Comparison of ENCODE assay signal across 9 cellular contexts in genomic region chrX:39196192-39197102, GRCh38.
A peak's percentile ranks its signal among the peaks of the same experiment; 100 is the strongest.
DNase-seq lines count a peak whose midpoint lies in the region; ATAC-seq lines count a peak whose summit lies in the region.
"Had no signal": no experiment of that assay in that cellular context is flagged by ENCODE, and none has a peak within 500 bp of the region (broad histone marks: within the 10 kb centered on the region; RNA-seq: fewer than 3 reads in every experiment).

No MANE protein-coding gene starts in this region.

- DNase-seq in AG08395 (ENCODE audit: low spot score): peak; percentile 63
- DNase-seq in NCI-H146 (lab: John Stamatoyannopoulos, UW): peak; percentile 39
- DNase-seq in activated CD4-positive, alpha-beta T cell treated with anti-CD3 and anti-CD28 coated beads, Interleukin-2, amount 10 ng/mL, durations not matched to agents 24 days and 14 days: peak; percentile 85
- peak; percentile 16 for DNase-seq in germinal center (ENCODE audit: low spot score)
- no peak for DNase-seq in mucosa of gallbladder (ENCODE audit: low spot score)
- DNase-seq in SHP77 (lab: John Stamatoyannopoulos, UW): no peak
- DNase-seq: upper lobe of left lung had no signal

- H3K4me1 Mint-ChIP-seq in activated CD4-positive, alpha-beta T cell treated with anti-CD3 and anti-CD28 coated beads, Interleukin-2, amount 10 ng/mL, durations not matched to agents 24 days and 14 days: peaks cover 47% of the 10 kb centered on the region

- ATAC-seq in GM18511 (IDR thresholded peaks at IDR 0.05; ENCODE audit: unreplicated experiment): peak; percentile 95
- ATAC-seq in HG02870 (IDR thresholded peaks at IDR 0.05; ENCODE audit: unreplicated experiment): peak; percentile 95

- peak overlapping the region; percentile 91 for H3K27ac Mint-ChIP-seq in activated CD4-positive, alpha-beta T cell treated with anti-CD3 and anti-CD28 coated beads, Interleukin-2, amount 10 ng/mL, durations not matched to agents 24 days and 14 days

- intact Hi-C loops in activated CD4-positive, alpha-beta T cell treated with anti-CD3 and anti-CD28 coated beads, Interleukin-2, amount 10 ng/mL, durations not matched to agents 24 days and 14 days (cut with micrococcal nuclease): loop anchor here (1.0 to 5.0 kb wide), 7 partner anchors 9 to 416 kb away; partner anchors contain the start of gene MID1IP1

- H3K9me3 Mint-ChIP-seq in activated CD4-positive, alpha-beta T cell treated with anti-CD3 and anti-CD28 coated beads, Interleukin-2, amount 10 ng/mL, durations not matched to agents 24 days and 14 days: peaks cover 7% of the 10 kb centered on the region

- peak overlapping the region; percentile 47 for H3K4me3 Mint-ChIP-seq in activated CD4-positive, alpha-beta T cell treated with anti-CD3 and anti-CD28 coated beads, Interleukin-2, amount 10 ng/mL, durations not matched to agents 24 days and 14 days

- no peaks in the 10 kb centered on the region for H3K27me3 Mint-ChIP-seq in activated CD4-positive, alpha-beta T cell treated with anti-CD3 and anti-CD28 coated beads, Interleukin-2, amount 10 ng/mL, durations not matched to agents 24 days and 14 days

- peaks cover 2% of the 10 kb centered on the region for H3K36me3 Mint-ChIP-seq in activated CD4-positive, alpha-beta T cell treated with anti-CD3 and anti-CD28 coated beads, Interleukin-2, amount 10 ng/mL, durations not matched to agents 24 days and 14 days (ENCODE audit: low read depth)

Comparison
In these comparisons a context has a peak if more than half of its experiments do, and no peak if none do; other contexts are left out.
1. DNase-seq: peak in AG08395 (single experiment), NCI-H146 (single experiment), activated CD4-positive, alpha-beta T cell treated with anti-CD3 and anti-CD28 coated beads, Interleukin-2, amount 10 ng/mL, durations not matched to agents 24 days and 14 days (single experiment) and germinal center (single experiment); none in mucosa of gallbladder (single experiment) and SHP77 (0 of 2).